18 cellular contexts compared by ENCODE assay signal in genomic region chr6:70380771-70381435, GRCh38. TPM values are rescaled to one million over a fixed set of nuclear protein-coding genes. Genes with fewer than 3 reads are reported as not detected.
DNase-seq lines count a peak whose midpoint lies in the region; ATAC-seq, FAIRE-seq and TF ChIP-seq lines count a peak whose summit lies in the region.
"Had no signal": no experiment of that assay in that cellular context is flagged by ENCODE, and none has a peak within 500 bp of the region (broad histone marks: within the 10 kb centered on the region; RNA-seq: fewer than 3 reads in every experiment).

No MANE protein-coding gene starts in this region.

- no peak overlapping the region for H3K14ac ChIP-seq in trophoblast cell (ENCODE audit: low read length)

- in situ Hi-C loops in GM13977 (cut with MboI; ENCODE audit: low pct_unique_long_range_greater_than_20kb, low sequenced_read_pairs, unreplicated experiment), result no loop called here

- no peak overlapping the region for H3K4me3 Mint-ChIP-seq in endodermal cell
- H3K4me3 Mint-ChIP-seq: CD4-positive, alpha-beta memory T cell; HFFc6 had no signal

- H3K79me2 ChIP-seq in trophoblast cell (ENCODE audit: control insufficient read depth, insufficient read depth, low read length, poor library complexity), result no peaks in the 10 kb centered on the region

- H3K4ac ChIP-seq in trophoblast cell (ENCODE audit: low read depth, low read length), result no peak overlapping the region

- no peak overlapping the region for H3K27ac Mint-ChIP-seq in endodermal cell
- H3K27ac Mint-ChIP-seq: CD4-positive, alpha-beta memory T cell; HFFc6 had no signal

- no peak overlapping the region for H4K12ac ChIP-seq in trophoblast cell (ENCODE audit: low read depth, low read length)

- H3K27ac ChIP-seq in endodermal cell (ENCODE audit: low read depth, low read length) (peak overlapping the region; percentile 46), trophoblast cell (ENCODE audit: low read depth, low read length) (peak overlapping the region; percentile 41), stomach (no peak overlapping the region)

- H4K91ac ChIP-seq in trophoblast cell (ENCODE audit: low read depth, low read length), result no peak overlapping the region

- WGBS in endodermal cell (ENCODE audit: insufficient coverage in 1 of 2, insufficient read length in 1 of 2), 2 experiments, result 91 to 92% methylated on average over 10 to 12 of the region's 12 CpGs
- WGBS in trophoblast cell (ENCODE audit: extremely low coverage, insufficient coverage, insufficient read length), result no CpG with 5 or more reads among the region's 12 CpGs
- WGBS in stomach, 5 donors, result 92 to 96% (median 94%) methylated on average over 12 of the region's 12 CpGs

- no peaks in the 10 kb centered on the region for H3K27me3 Mint-ChIP-seq in endodermal cell (ENCODE audit: insufficient read depth)

- TF ChIP-seq POLR2A in stomach (IDR thresholded peaks at IDR 0.05), result no peak

- intact Hi-C loops in stomach (cut with DNase I; ENCODE audit: low total_unique reads), result no loop called here

- H3K36me3 Mint-ChIP-seq in endodermal cell (ENCODE audit: low read depth), result no peaks in the 10 kb centered on the region
- H3K36me3 Mint-ChIP-seq: CD4-positive, alpha-beta memory T cell had no signal

- H3K36me3 ChIP-seq in endodermal cell (ENCODE audit: control insufficient read depth, insufficient read depth, low read length) (no peaks in the 10 kb centered on the region), trophoblast cell (ENCODE audit: control insufficient read depth in 1 of 2, insufficient read depth in 2 of 2, low read length in 2 of 2) (no peaks in the 10 kb centered on the region), stomach (no peaks in the 10 kb centered on the region)
- H3K36me3 ChIP-seq: HAP-1 had no signal

- H3K79me1 ChIP-seq in trophoblast cell (ENCODE audit: low read length), result peaks cover 2% of the 10 kb centered on the region

- peak overlapping the region; percentile 36 for H3K4me2 ChIP-seq in trophoblast cell (ENCODE audit: low read length)

- H3K4me1 Mint-ChIP-seq in endodermal cell, result no peaks in the 10 kb centered on the region
- H3K4me1 Mint-ChIP-seq: CD4-positive, alpha-beta memory T cell had no signal

- no peak for TF ChIP-seq EP300 in stomach (IDR thresholded peaks at IDR 0.05)

- ATAC-seq in GM19328 (IDR thresholded peaks at IDR 0.05; ENCODE audit: unreplicated experiment) (peak; percentile 9), HG03571 (IDR thresholded peaks at IDR 0.05; ENCODE audit: unreplicated experiment) (no peak), GM21529 (IDR thresholded peaks at IDR 0.05; ENCODE audit: unreplicated experiment) (no peak)

- peak overlapping the region; percentile 80 for H2BK120ac ChIP-seq in trophoblast cell (ENCODE audit: insufficient read depth, low read length, poor library complexity)

- H3K4me3 ChIP-seq in endodermal cell (ENCODE audit: low read length) (no peak overlapping the region), trophoblast cell (ENCODE audit: low read depth, low read length) (no peak overlapping the region), stomach (no peak overlapping the region)
- H3K4me3 ChIP-seq: GM12878, HAP-1 had no signal

- TF ChIP-seq CTCF in endodermal cell (conservative IDR thresholded peaks at IDR 0.05), result no peak
- TF ChIP-seq CTCF in GM13977 (IDR thresholded peaks at IDR 0.05; ENCODE audit: extremely low read depth, insufficient read depth, missing control alignments), result no peak
- TF ChIP-seq CTCF in stomach (IDR thresholded peaks at IDR 0.05), result no peak

- no peaks in the 10 kb centered on the region for H3K9me3 Mint-ChIP-seq in endodermal cell
- H3K9me3 Mint-ChIP-seq: HFFc6 had no signal

- H2AFZ ChIP-seq in trophoblast cell (ENCODE audit: insufficient read depth, low read length, poor library complexity), result no peak overlapping the region

- H2BK12ac ChIP-seq in trophoblast cell (ENCODE audit: low read length), result no peak overlapping the region

- H3K23ac ChIP-seq in trophoblast cell (ENCODE audit: low read length), result no peak overlapping the region

- no peak overlapping the region for H3K18ac ChIP-seq in trophoblast cell (ENCODE audit: low read length)

- H3K9ac ChIP-seq in endodermal cell (ENCODE audit: extremely low read depth, low read length, poor library complexity, severe bottlenecking) (no peak overlapping the region), trophoblast cell (ENCODE audit: low read length) (no peak overlapping the region)

- H3K27me3 ChIP-seq in endodermal cell (ENCODE audit: control insufficient read depth, insufficient read depth, low read length, poor library complexity, severe bottlenecking) (no peaks in the 10 kb centered on the region), trophoblast cell (ENCODE audit: insufficient read depth, low read length) (no peaks in the 10 kb centered on the region), stomach (no peaks in the 10 kb centered on the region)

- H4K8ac ChIP-seq in trophoblast cell (ENCODE audit: low read depth, low read length), result peak overlapping the region; percentile 56

- no peak overlapping the region for H2AK5ac ChIP-seq in trophoblast cell (ENCODE audit: low read length)

- peak overlapping the region; percentile 33 for H2BK5ac ChIP-seq in trophoblast cell (ENCODE audit: low read depth, low read length, poor library complexity)

- H3K9me3 ChIP-seq in endodermal cell (ENCODE audit: control insufficient read depth, low read length) (no peaks in the 10 kb centered on the region), trophoblast cell (ENCODE audit: insufficient read depth, low read depth, low read length) (no peaks in the 10 kb centered on the region), stomach (no peaks in the 10 kb centered on the region)
- H3K9me3 ChIP-seq: HAP-1 had no signal

- FAIRE-seq in urothelium cell line (lab: Jason Lieb, UNC), result peak; percentile 23
- FAIRE-seq: H54 had no signal

- H3K4me1 ChIP-seq in endodermal cell (ENCODE audit: control insufficient read depth, insufficient read depth, low read length), result no peaks in the 10 kb centered on the region
- H3K4me1 ChIP-seq in trophoblast cell (ENCODE audit: control insufficient read depth in 1 of 2, insufficient read depth in 2 of 2, low read length in 2 of 2), result peaks cover 0 to 3% of the 10 kb centered on the region in 2 experiments
- no peaks in the 10 kb centered on the region for H3K4me1 ChIP-seq in stomach
- H3K4me1 ChIP-seq: HAP-1 had no signal

- DNase-seq in endodermal cell, result no peak
- peak; percentile 92 to 94 for DNase-seq in trophoblast cell
- no peak for DNase-seq in urothelium cell line (ENCODE audit: low spot score)
- no peak for DNase-seq in GM13977 (ENCODE audit: low spot score)
- no peak for DNase-seq in stomach
- DNase-seq: C1 segment of cervical spinal cord; CD4-positive, alpha-beta memory T cell; COR-L47; DMS153; GDM1; GOT3; HFFc6 had no signal

RNA-seq across cellular contexts. Expression of gene FAM135A, which starts 32.4 kb away (rescaled TPM):
- total RNA-seq in endodermal cell (10 to 100 TPM; 25.8 to 34.0 TPM), stomach (100 to 1,000 TPM in 1 of 5 donors, 10 to 100 TPM in 4; 25.9 to 121 (median 58.8) TPM)
- polyA plus RNA-seq in endodermal cell (2013, experiment 1 of 2), result 24.2 TPM
- polyA plus RNA-seq in endodermal cell (2013, experiment 2 of 2), result 19.7 TPM
- polyA plus RNA-seq in trophoblast cell (2013), result 24.8 and 24.9 TPM in 2 replicates
- 10 to 100 TPM in 1 of 3 donors, 1 to 10 TPM in 2; 7.2 to 30.3 (median 8.9) TPM for polyA plus RNA-seq in stomach

Comparison
In these comparisons a context has a peak if more than half of its experiments do, and no peak if none do; other contexts are left out.
1. DNase-seq: peak in trophoblast cell (2 of 2); none in endodermal cell (single experiment), urothelium cell line (single experiment), GM13977 (single experiment) and stomach (single experiment).
2. H3K27ac ChIP-seq: peak in endodermal cell (single experiment) and trophoblast cell (single experiment); none in stomach (0 of 5).